Comparison of ENCODE assay signal across 11 cellular contexts in the genomic region with DNA sequence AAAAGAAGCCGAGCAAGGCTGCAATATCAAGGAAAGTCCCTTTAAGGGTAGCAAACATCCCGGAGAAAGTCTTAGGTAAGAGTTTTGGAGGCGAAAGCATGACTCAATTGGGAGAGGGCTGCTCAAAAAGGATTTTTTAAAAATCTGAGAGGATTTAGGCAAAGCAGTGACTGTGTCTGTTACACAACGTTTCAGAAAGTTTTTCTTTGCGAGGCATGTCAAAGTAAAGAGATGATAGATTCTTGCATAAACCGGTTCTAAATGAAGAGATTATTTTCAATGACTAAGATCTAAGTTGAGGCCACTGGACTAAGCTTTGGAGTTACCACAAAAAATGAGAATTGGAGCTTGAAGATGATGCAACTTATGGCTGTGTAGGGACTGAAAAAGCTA. TPM values are rescaled to one million over a fixed set of nuclear protein-coding genes. Genes with fewer than 3 reads are reported as not detected.
DNase-seq lines count a peak whose midpoint lies in the region; ATAC-seq and TF ChIP-seq lines count a peak whose summit lies in the region.
"Had no signal": no experiment of that assay in that cellular context is flagged by ENCODE, and none has a peak within 500 bp of the region (broad histone marks: within the 10 kb centered on the region; RNA-seq: fewer than 3 reads in every experiment).

No MANE protein-coding gene starts in this region.

- H3K4me3 Mint-ChIP-seq in HFFc6: peak overlapping the region; percentile 84
- H3K4me3 Mint-ChIP-seq: natural killer cell treated with Interleukin-12 subunit alpha and Interleukin-12 subunit beta and Interleukin-15 and Interleukin-18, amount 100 ng/mL, for 72 hours had no signal

- no peaks in the 10 kb centered on the region for H3K9me3 Mint-ChIP-seq in HFFc6
- H3K9me3 Mint-ChIP-seq: natural killer cell treated with Interleukin-12 subunit alpha and Interleukin-12 subunit beta and Interleukin-15 and Interleukin-18, amount 100 ng/mL, for 72 hours had no signal

- TF ChIP-seq CTCF in HFFc6 (IDR thresholded peaks at IDR 0.05): no peak
- TF ChIP-seq CTCF in fibroblast of villous mesenchyme (IDR thresholded peaks at IDR 0.05; ENCODE audit: insufficient read depth, low read depth, low read length): no peak

- H3K27ac Mint-ChIP-seq in HFFc6: peak overlapping the region; percentile 93
- H3K27ac Mint-ChIP-seq: natural killer cell treated with Interleukin-12 subunit alpha and Interleukin-12 subunit beta and Interleukin-15 and Interleukin-18, amount 100 ng/mL, for 72 hours had no signal

- H3K36me3 Mint-ChIP-seq in HFFc6 (ENCODE audit: low read depth): no peaks in the 10 kb centered on the region
- H3K36me3 Mint-ChIP-seq: natural killer cell treated with Interleukin-12 subunit alpha and Interleukin-12 subunit beta and Interleukin-15 and Interleukin-18, amount 100 ng/mL, for 72 hours had no signal

- no peaks in the 10 kb centered on the region for H3K27me3 Mint-ChIP-seq in HFFc6 (ENCODE audit: insufficient read depth)

- peak overlapping the region; percentile 31 for H3K4me3 ChIP-seq in fibroblast of villous mesenchyme (ENCODE audit: low read depth, low read length)

- no peak for ATAC-seq in HG03457 (IDR thresholded peaks at IDR 0.05; ENCODE audit: unreplicated experiment)
- no peak for ATAC-seq in GM19023 (IDR thresholded peaks at IDR 0.05; ENCODE audit: unreplicated experiment)
- ATAC-seq: natural killer cell treated with Interleukin-12 subunit alpha and Interleukin-12 subunit beta and Interleukin-15 and Interleukin-18, amount 100 ng/mL, for 72 hours had no signal

- H3K4me1 Mint-ChIP-seq in HFFc6 (ENCODE audit: low read depth): peaks cover 27% of the 10 kb centered on the region

- peak; percentile 87 for DNase-seq in HFFc6
- peak; percentile 83 for DNase-seq in SKM-1 treated with dmso at 0.1 percent for 144 hours (lab: John Stamatoyannopoulos, UW; ENCODE audit: unreplicated experiment)
- DNase-seq in fibroblast of villous mesenchyme (ENCODE audit: low read depth): peak; percentile 93
- DNase-seq in stromal cell of bone marrow (ENCODE audit: low read depth): peak; percentile 93
- no peak for DNase-seq in NCI-H748 (lab: John Stamatoyannopoulos, UW; ENCODE audit: unreplicated experiment)
- DNase-seq in NCI-H2227 (lab: John Stamatoyannopoulos, UW; ENCODE audit: unreplicated experiment): no peak
- DNase-seq: NCI-H2081, RPMI8226 had no signal

RNA-seq across cellular contexts. Expression of a gene that starts 43.7 kb away (rescaled TPM):
- total RNA-seq in HFFc6 (2021; fragmentation: NEBNext Ultra II Directional; extraction: Animal tissue kit (Norgen Biotek cat#: 25700)): 1 to 10 TPM in 2 of 6 experiments, under 1 TPM in 4; 0.50 to 3.2 (median 0.64) TPM
- 1.3 and 2.2 TPM in 2 replicates for total RNA-seq in fibroblast of villous mesenchyme

RNA-seq across cellular contexts. Expression of a gene that starts 49.1 kb away (rescaled TPM):
- 1 to 10 TPM; 3.9 to 6.3 (median 5.2) TPM for total RNA-seq in HFFc6 (2021; fragmentation: NEBNext Ultra II Directional; extraction: Animal tissue kit (Norgen Biotek cat#: 25700))
- 4.2 and 16.0 TPM in 2 replicates for total RNA-seq in fibroblast of villous mesenchyme

RNA-seq across cellular contexts. Expression of a gene that starts 49.2 kb away (rescaled TPM):
- total RNA-seq in HFFc6 (2021; fragmentation: NEBNext Ultra II Directional; extraction: Animal tissue kit (Norgen Biotek cat#: 25700)): 1 to 10 TPM; 3.2 to 5.2 (median 3.5) TPM
- 7.7 and 9.1 TPM in 2 replicates for total RNA-seq in fibroblast of villous mesenchyme

Comparison
In these comparisons a context has a peak if more than half of its experiments do, and no peak if none do; other contexts are left out.
1. DNase-seq: peak in HFFc6 (single experiment), SKM-1 treated with dmso at 0.1 percent for 144 hours (single experiment), fibroblast of villous mesenchyme (single experiment) and stromal cell of bone marrow (single experiment); none in NCI-H748 (single experiment) and NCI-H2227 (single experiment).